ENCODE assay signal across 8 cellular contexts in genomic region chr20:33719277-33719988, GRCh38. TPM values are rescaled to one million over a fixed set of nuclear protein-coding genes. Genes with fewer than 3 reads are reported as not detected.
A peak's percentile ranks its signal among the peaks of the same experiment; 100 is the strongest.
DNase-seq lines count a peak whose midpoint lies in the region; ATAC-seq and TF ChIP-seq lines count a peak whose summit lies in the region.

No MANE protein-coding gene starts in this region.

- H4K20me1 ChIP-seq in BLaER1, result no peaks in the 10 kb centered on the region

- H3K4me3 ChIP-seq in BLaER1 (0 out of 2 replicates have a peak overlapping the region, but pooled peaks have one; percentile 39), HUES64 (ENCODE audit: low read length) (peak overlapping the region; percentile 55)

- no peak overlapping the region for H3K9ac ChIP-seq in BLaER1
- H3K9ac ChIP-seq in HUES64 (ENCODE audit: low read depth, low read length), result no peak overlapping the region

- H3K27me3 ChIP-seq in BLaER1, result no peaks in the 10 kb centered on the region
- no peaks in the 10 kb centered on the region for H3K27me3 ChIP-seq in HUES64 (ENCODE audit: insufficient read depth, low read length)

- H3K27ac ChIP-seq in BLaER1, result no peak overlapping the region
- no peak overlapping the region for H3K27ac ChIP-seq in HUES64 (ENCODE audit: low read depth, low read length)

- WGBS in HUES64, result 83% methylated on average over 13 of the region's 13 CpGs

- H3K4me1 Mint-ChIP-seq in naive B cell, result peaks cover 19 to 25% (median 23%) of the 10 kb centered on the region in 3 donors

- H3K36me3 ChIP-seq in BLaER1, result no peaks in the 10 kb centered on the region
- H3K36me3 ChIP-seq in HUES64 (ENCODE audit: insufficient read depth, low read length), result no peaks in the 10 kb centered on the region

- peak; percentile 6 for DNase-seq in central memory CD4-positive, alpha-beta T cell
- DNase-seq in naive B cell (no peak), NCI-H2227 (lab: John Stamatoyannopoulos, UW; ENCODE audit: unreplicated experiment) (no peak), DMS79 treated with DMSO at 0.1 percent for 48 hours (lab: John Stamatoyannopoulos, UW) (no peak), omental fat pad (ENCODE audit: low spot score) (no peak), NAMALWA (ENCODE audit: low spot score) (no peak)

- H3K9me3 Mint-ChIP-seq in naive B cell, result peaks cover 0 to 4% (median 0%) of the 10 kb centered on the region in 7 donors

- H3K4me3 Mint-ChIP-seq in naive B cell, result peak overlapping the region; percentile 77 to 99 (median 94)

- no peak overlapping the region for H3K4me2 ChIP-seq in BLaER1

- H3K36me3 Mint-ChIP-seq in naive B cell, result peaks cover 0 to 6% of the 10 kb centered on the region in 2 donors

- H3K4me1 ChIP-seq in BLaER1 (no peaks in the 10 kb centered on the region), HUES64 (ENCODE audit: insufficient read depth, low read length) (no peaks in the 10 kb centered on the region)

- TF ChIP-seq CTCF in omental fat pad (IDR thresholded peaks at IDR 0.05), result no peak

- no peaks in the 10 kb centered on the region for H3K27me3 Mint-ChIP-seq in naive B cell

- ATAC-seq in naive B cell (ENCODE audit: low read depth in 2 of 2) (peak in 1 of 2 donors; percentile 0), omental fat pad (ENCODE audit: low FRiP score) (no peak)

- peak overlapping the region; percentile 75 to 92 (median 86) for H3K27ac Mint-ChIP-seq in naive B cell

- H3K9me3 ChIP-seq in BLaER1 (peaks cover 28% of the 10 kb centered on the region), HUES64 (ENCODE audit: insufficient read depth, low read depth, low read length) (no peaks in the 10 kb centered on the region)

RNA-seq across cellular contexts. Expression of gene PXMP4, which starts 0.7 kb away (rescaled TPM):
- polyA plus RNA-seq in HUES64 (2013, experiment 1 of 2), result 1.2 TPM
- polyA plus RNA-seq in HUES64 (2013, experiment 2 of 2), result 2.7 TPM
- 10 to 100 TPM in 1 of 6 donors, 1 to 10 TPM in 4, not detected in 1; 7.0 to 10.6 (median 8.2) TPM for polyA plus RNA-seq in naive B cell (ENCODE audit: low read depth in 6 of 6)
- 1 to 10 TPM; 3.6 to 8.7 (median 4.8) TPM for total RNA-seq in omental fat pad

RNA-seq across cellular contexts. Expression of gene ZNF341, which starts 12.4 kb away (rescaled TPM):
- polyA plus RNA-seq in HUES64 (2013, experiment 1 of 2), result 3.7 TPM
- polyA plus RNA-seq in HUES64 (2013, experiment 2 of 2), result 3.7 TPM
- 1 to 10 TPM; 1.1 to 4.5 (median 2.4) TPM for polyA plus RNA-seq in naive B cell (ENCODE audit: low read depth in 6 of 6)
- 1 to 10 TPM; 1.6 to 2.3 (median 2.0) TPM for total RNA-seq in omental fat pad

RNA-seq across cellular contexts. Expression of gene E2F1, which starts 33.2 kb away (rescaled TPM):
- polyA plus RNA-seq in HUES64 (2013, experiment 1 of 2), result 26.3 TPM
- 26.2 TPM for polyA plus RNA-seq in HUES64 (2013, experiment 2 of 2)
- polyA plus RNA-seq in naive B cell (ENCODE audit: low read depth in 6 of 6), result under 1 TPM in 4 of 6 donors, not detected in 2; 0.16 to 0.78 (median 0.27) TPM
- 1 to 10 TPM; 1.2 to 1.9 (median 1.5) TPM for total RNA-seq in omental fat pad

RNA-seq across cellular contexts. Expression of gene NECAB3, which starts 45.2 kb away (rescaled TPM):
- 12.3 TPM for polyA plus RNA-seq in HUES64 (2013, experiment 1 of 2)
- 13.4 TPM for polyA plus RNA-seq in HUES64 (2013, experiment 2 of 2)
- polyA plus RNA-seq in naive B cell (ENCODE audit: low read depth in 6 of 6), result 1 to 10 TPM in 1 of 6 donors, under 1 TPM in 2, not detected in 3; 0.74 to 1.0 (median 0.82) TPM
- total RNA-seq in omental fat pad, result 10 to 100 TPM; 19.1 to 29.8 (median 26.8) TPM

RNA-seq across cellular contexts. Expression of gene ACTL10, which starts 52.7 kb away (rescaled TPM):
- polyA plus RNA-seq in HUES64 (2013, experiment 1 of 2), result not detected
- polyA plus RNA-seq in HUES64 (2013, experiment 2 of 2), result 0.25 TPM
- 1 to 10 TPM in 5 of 6 donors, not detected in 1; 1.2 to 4.8 (median 3.7) TPM for polyA plus RNA-seq in naive B cell (ENCODE audit: low read depth in 6 of 6)
- total RNA-seq in omental fat pad, result 1 to 10 TPM; 1.1 to 2.4 (median 1.8) TPM
